ENCODE assay signal across 15 cellular contexts in the genomic region with DNA sequence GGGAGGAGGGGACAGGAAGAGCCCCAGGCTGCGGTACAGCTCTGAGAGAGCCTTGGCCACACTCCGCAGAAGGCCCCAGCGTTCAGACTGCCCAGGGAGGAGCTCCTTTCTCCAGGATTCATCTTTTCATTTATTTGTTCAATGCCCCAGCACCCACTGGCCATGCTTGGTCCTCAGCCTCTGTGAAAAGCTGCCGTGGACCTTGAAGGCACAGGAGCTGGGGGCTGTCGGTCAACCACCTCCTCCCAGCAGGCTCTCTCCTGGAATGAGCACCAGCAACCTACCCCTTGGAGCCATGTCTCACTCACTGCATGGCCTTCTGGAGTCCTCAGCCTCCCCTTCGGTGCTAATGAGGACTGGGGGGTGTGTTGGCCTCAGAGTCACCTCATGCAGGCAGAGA. TPM values are rescaled to one million over a fixed set of nuclear protein-coding genes. Genes with fewer than 3 reads are reported as not detected.
DNase-seq lines count a peak whose midpoint lies in the region; ATAC-seq and TF ChIP-seq lines count a peak whose summit lies in the region.
"Had no signal": no experiment of that assay in that cellular context is flagged by ENCODE, and none has a peak within 500 bp of the region (broad histone marks: within the 10 kb centered on the region; RNA-seq: fewer than 3 reads in every experiment).

No MANE protein-coding gene starts in this region.

- no peak overlapping the region for H4K91ac ChIP-seq in neuronal stem cell (ENCODE audit: low read depth, low read length, poor library complexity)

- H3K9me3 ChIP-seq in right atrium auricular region = no peaks in the 10 kb centered on the region
- no peaks in the 10 kb centered on the region for H3K9me3 ChIP-seq in heart right ventricle
- no peaks in the 10 kb centered on the region for H3K9me3 ChIP-seq in neuronal stem cell (replicated peaks in 1 of 2; ENCODE audit: control insufficient read depth in 2 of 2, insufficient read depth in 1 of 2, low read depth in 1 of 2, low read length in 2 of 2)
- no peaks in the 10 kb centered on the region for H3K9me3 ChIP-seq in upper lobe of right lung
- H3K9me3 ChIP-seq in spleen = no peaks in the 10 kb centered on the region
- H3K9me3 ChIP-seq: BLaER1 treated with 17β-estradiol and CSF1 and Interleukin-3, amounts not matched to agents 10 nM and 100 nM; HAP-1 had no signal

- no peak overlapping the region for H2AFZ ChIP-seq in neuronal stem cell (ENCODE audit: low read length)
- H2AFZ ChIP-seq: GM23338 had no signal

- H3K27ac ChIP-seq in right atrium auricular region = no peak overlapping the region
- no peak overlapping the region for H3K27ac ChIP-seq in heart right ventricle
- no peak overlapping the region for H3K27ac ChIP-seq in coronary artery
- H3K27ac ChIP-seq in neuronal stem cell (replicated peaks; ENCODE audit: low read length) = no peak overlapping the region
- no peak overlapping the region for H3K27ac ChIP-seq in upper lobe of right lung
- H3K27ac ChIP-seq in spleen = no peak overlapping the region
- H3K27ac ChIP-seq: BLaER1 treated with 17β-estradiol and CSF1 and Interleukin-3, amounts not matched to agents 10 nM and 100 nM had no signal

- no peak overlapping the region for H2BK15ac ChIP-seq in neuronal stem cell (ENCODE audit: low read length)

- no peak overlapping the region for H3K4ac ChIP-seq in neuronal stem cell (ENCODE audit: low read length)

- DNase-seq in right atrium auricular region (ENCODE audit: low spot score) (peak; percentile 30), heart right ventricle (no peak), coronary artery (ENCODE audit: low spot score) (peak; percentile 50), neuronal stem cell (ENCODE audit: low spot score) (no peak), upper lobe of right lung (peak; percentile 30), spleen (no peak)
- DNase-seq in activated T-cell treated with anti-CD3 and anti-CD28 coated beads, Interleukin-2, amount 50 U/mL, for 48 hours = no peak
- DNase-seq: CD4-positive, CD25-positive, alpha-beta regulatory T cell had no signal

- no peaks in the 10 kb centered on the region for H3K27me3 ChIP-seq in right atrium auricular region
- H3K27me3 ChIP-seq in heart right ventricle = peaks cover 0 to 25% (median 9%) of the 10 kb centered on the region in 7 donors
- H3K27me3 ChIP-seq in neuronal stem cell (ENCODE audit: control insufficient read depth in 3 of 3, insufficient read depth in 3 of 3, low read depth in 1 of 3, low read length in 3 of 3) = peaks cover 0 to 17% (median 0%) of the 10 kb centered on the region in 3 experiments
- no peaks in the 10 kb centered on the region for H3K27me3 ChIP-seq in upper lobe of right lung
- peaks cover 0 to 72% (median 0%) of the 10 kb centered on the region in 7 donors for H3K27me3 ChIP-seq in spleen (replicated peaks in 1 of 7)
- H3K27me3 ChIP-seq: BLaER1 treated with 17β-estradiol and CSF1 and Interleukin-3, amounts not matched to agents 10 nM and 100 nM had no signal

- H3K36me3 ChIP-seq in right atrium auricular region (no peaks in the 10 kb centered on the region), heart right ventricle (no peaks in the 10 kb centered on the region), neuronal stem cell (replicated peaks in 1 of 2; ENCODE audit: control insufficient read depth in 2 of 2, insufficient read depth in 2 of 2, low read length in 2 of 2) (no peaks in the 10 kb centered on the region), upper lobe of right lung (no peaks in the 10 kb centered on the region), spleen (no peaks in the 10 kb centered on the region)
- H3K36me3 ChIP-seq: BLaER1 treated with 17β-estradiol and CSF1 and Interleukin-3, amounts not matched to agents 10 nM and 100 nM; HAP-1 had no signal

- no peak overlapping the region for H2BK120ac ChIP-seq in neuronal stem cell (ENCODE audit: low read depth, low read length)

- H3K4me3 ChIP-seq in right atrium auricular region (no peak overlapping the region), heart right ventricle (no peak overlapping the region), coronary artery (no peak overlapping the region), neuronal stem cell (ENCODE audit: low read length in 2 of 2) (no peak overlapping the region), upper lobe of right lung (no peak overlapping the region), spleen (no peak overlapping the region)
- H3K4me3 ChIP-seq: BLaER1 treated with 17β-estradiol and CSF1 and Interleukin-3, amounts not matched to agents 10 nM and 100 nM; GM23338; HAP-1 had no signal

- H3K23ac ChIP-seq in neuronal stem cell (ENCODE audit: low read depth, low read length, poor library complexity) = no peak overlapping the region

- H3K9ac ChIP-seq in neuronal stem cell (ENCODE audit: low read depth, low read length, poor library complexity) = no peak overlapping the region
- H3K9ac ChIP-seq: BLaER1 treated with 17β-estradiol and CSF1 and Interleukin-3, amounts not matched to agents 10 nM and 100 nM had no signal

- ATAC-seq in heart right ventricle (no peak), upper lobe of right lung (no peak), HG03097 (IDR thresholded peaks at IDR 0.05; ENCODE audit: low FRiP score, unreplicated experiment) (no peak)

- TF ChIP-seq CTCF in right atrium auricular region (IDR thresholded peaks at IDR 0.05) (no peak), heart right ventricle (IDR thresholded peaks at IDR 0.05) (no peak), coronary artery (IDR thresholded peaks at IDR 0.05) (no peak), upper lobe of right lung (IDR thresholded peaks at IDR 0.05) (no peak), spleen (IDR thresholded peaks at IDR 0.05 in 8 of 11, conservative IDR thresholded peaks at IDR 0.05 in 3 of 11) (no peak)

- no peak overlapping the region for H3K4me2 ChIP-seq in neuronal stem cell (ENCODE audit: insufficient read depth, low read length, poor library complexity, severe bottlenecking)
- H3K4me2 ChIP-seq: GM23338 had no signal

- H3K4me1 ChIP-seq in right atrium auricular region (peaks cover 0 to 5% of the 10 kb centered on the region in 2 donors), heart right ventricle (peaks cover 0 to 8% (median 5%) of the 10 kb centered on the region in 9 donors), neuronal stem cell (ENCODE audit: control insufficient read depth in 2 of 2, insufficient read depth in 1 of 2, low read depth in 1 of 2, low read length in 2 of 2) (peaks cover 2 to 16% of the 10 kb centered on the region in 2 donors), upper lobe of right lung (no peaks in the 10 kb centered on the region), spleen (peaks cover 0 to 12% (median 4%) of the 10 kb centered on the region in 6 donors)
- H3K4me1 ChIP-seq: HAP-1 had no signal

- H4K8ac ChIP-seq in neuronal stem cell (ENCODE audit: low read depth, low read length) = no peak overlapping the region

- no peak overlapping the region for H2AK5ac ChIP-seq in neuronal stem cell (ENCODE audit: low read depth, low read length)

- peak overlapping the region; percentile 18 for H3K18ac ChIP-seq in neuronal stem cell (ENCODE audit: low read length)

- WGBS in heart right ventricle, 2 donors = 68 to 73% methylated on average over 6 of the region's 6 CpGs
- WGBS in neuronal stem cell (ENCODE audit: extremely low coverage in 2 of 2, insufficient read length in 2 of 2, insufficient replicate concordance in 1 of 2), 2 donors = no CpG with 5 or more reads among the region's 6 CpGs
- WGBS in spleen, 5 donors = 71 to 87% (median 80%) methylated on average over 5 to 6 of the region's 6 CpGs

- peak overlapping the region; percentile 57 for H3K14ac ChIP-seq in neuronal stem cell (ENCODE audit: low read length)

- no peak for TF ChIP-seq POLR2A in spleen (IDR thresholded peaks at IDR 0.05)

- no peak overlapping the region for H2BK5ac ChIP-seq in neuronal stem cell (ENCODE audit: low read length)

- intact Hi-C loops in heart right ventricle (cut with DNase I) (loop anchor here in 7 of 10 donors (5.0 to 10.0 kb wide), 4 partner anchors 177 to 494 kb away; a partner anchor contains a TSS), upper lobe of right lung (cut with DNase I) (no loop called here), spleen (cut with DNase I; ENCODE audit: low total_unique reads) (no loop called here)

- H2BK12ac ChIP-seq in neuronal stem cell (ENCODE audit: low read length) = no peak overlapping the region

- H3K79me1 ChIP-seq in neuronal stem cell (ENCODE audit: low read depth, low read length) = no peaks in the 10 kb centered on the region

RNA-seq across cellular contexts. Expression of a gene that starts 21.6 kb away (rescaled TPM):
- total RNA-seq in right atrium auricular region (not detected), heart right ventricle (not detected), upper lobe of right lung (not detected), spleen (not detected)
- polyA plus RNA-seq in heart right ventricle (not detected), spleen (not detected)
- not detected for polyA plus RNA-seq in neuronal stem cell (2013, experiment 1 of 2)
- not detected for polyA plus RNA-seq in neuronal stem cell (2013, experiment 2 of 2)
- total RNA-seq: A172; CD4-positive, CD25-positive, alpha-beta regulatory T cell; G401; GM23338; HT1080 had no signal
- polyA plus RNA-seq: CD4-positive, CD25-positive, alpha-beta regulatory T cell; GM23338 had no signal

Comparison
In these comparisons a context has a peak if more than half of its experiments do, and no peak if none do; other contexts are left out.
1. DNase-seq: peak in right atrium auricular region (single experiment), coronary artery (single experiment) and upper lobe of right lung (single experiment); none in heart right ventricle (0 of 2), neuronal stem cell (single experiment), activated T-cell treated with anti-CD3 and anti-CD28 coated beads, Interleukin-2, amount 50 U/mL, for 48 hours (0 of 2) and spleen (single experiment).
2. intact Hi-C loops: an anchor here in heart right ventricle (5.0 to 10.0 kb wide); none called in upper lobe of right lung and spleen.